Comparison of ENCODE assay signal across 14 cellular contexts in the genomic region with DNA sequence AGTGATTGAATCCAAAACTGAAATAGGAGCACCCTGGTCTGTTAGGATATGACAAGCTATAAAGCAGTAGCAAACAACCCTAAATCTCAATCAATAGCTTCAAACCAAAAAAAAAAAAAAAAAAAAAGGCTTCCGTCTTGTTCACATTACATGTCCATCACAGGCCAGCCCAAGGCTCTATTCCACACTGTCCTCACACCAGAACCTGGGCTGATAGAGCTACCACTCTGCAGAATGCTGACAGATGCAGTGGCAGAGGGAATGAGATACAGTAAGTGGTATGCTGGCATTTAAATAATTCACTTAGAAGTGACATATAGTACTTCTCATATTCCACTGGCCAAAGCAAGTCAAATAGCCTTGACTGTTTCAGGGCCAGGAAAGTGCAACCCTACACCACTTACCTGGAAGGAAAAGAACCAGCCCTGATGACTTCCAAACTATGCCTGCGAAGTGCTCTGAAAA. TPM values are rescaled to one million over a fixed set of nuclear protein-coding genes. Genes with fewer than 3 reads are reported as not detected.
A peak's percentile ranks its signal among the peaks of the same experiment; 100 is the strongest.
DNase-seq lines count a peak whose midpoint lies in the region; ATAC-seq, FAIRE-seq and TF ChIP-seq lines count a peak whose summit lies in the region.
"Had no signal": no experiment of that assay in that cellular context is flagged by ENCODE, and none has a peak within 500 bp of the region (broad histone marks: within the 10 kb centered on the region; RNA-seq: fewer than 3 reads in every experiment).

No MANE protein-coding gene starts in this region.

- 95% methylated on average over 2 of the region's 2 CpGs for WGBS in suprapubic skin

- H3K4me1 ChIP-seq in suprapubic skin = peaks cover 24% of the 10 kb centered on the region

- H3K36me3 Mint-ChIP-seq in activated T-cell treated with anti-CD3 and anti-CD28 coated beads, Interleukin-2, amount 50 U/mL, for 24 hours (ENCODE audit: low read depth) = peaks cover 73% of the 10 kb centered on the region
- peaks cover 13% of the 10 kb centered on the region for H3K36me3 Mint-ChIP-seq in IgD-negative memory B cell
- peaks cover 46% of the 10 kb centered on the region for H3K36me3 Mint-ChIP-seq in activated naive CD8-positive, alpha-beta T cell treated with anti-CD3 and anti-CD28 coated beads, Interleukin-2, amount 50 U/mL, for 24 hours (ENCODE audit: low read depth)
- H3K36me3 Mint-ChIP-seq in stimulated activated naive B cell treated with anti-CD40 and anti-IgM and Interleukin-4, amounts not matched to agents 10 μg/mL and 1 μg/mL and 100 μg/mL, for 72 hours = peaks cover 16 to 25% of the 10 kb centered on the region in 2 donors

- H3K27ac Mint-ChIP-seq in activated T-cell treated with anti-CD3 and anti-CD28 coated beads, Interleukin-2, amount 50 U/mL, for 24 hours = peak overlapping the region; percentile 97
- H3K27ac Mint-ChIP-seq in IgD-negative memory B cell = peak overlapping the region in 1 of 3 donors; percentile 61
- H3K27ac Mint-ChIP-seq in activated naive CD8-positive, alpha-beta T cell treated with anti-CD3 and anti-CD28 coated beads, Interleukin-2, amount 50 U/mL, for 24 hours = peak overlapping the region; percentile 94
- peak overlapping the region; percentile 92 for H3K27ac Mint-ChIP-seq in stimulated activated naive B cell treated with anti-CD40 and anti-IgM and Interleukin-4, amounts not matched to agents 10 μg/mL and 1 μg/mL and 100 μg/mL, for 72 hours
- H3K27ac Mint-ChIP-seq: type B pancreatic cell had no signal

- no peak for TF ChIP-seq POLR2A in suprapubic skin (IDR thresholded peaks at IDR 0.05)

- no peak for TF ChIP-seq EP300 in suprapubic skin (IDR thresholded peaks at IDR 0.05)

- DNase-seq in activated T-cell treated with anti-CD3 and anti-CD28 coated beads, Interleukin-2, amount 50 U/mL, for 24 hours = peak; percentile 53
- DNase-seq in activated T-cell treated with anti-CD3 and anti-CD28 coated beads for 4 hours (no peak), suprapubic skin (ENCODE audit: low spot score in 2 of 2) (no peak), RCC 7860 (ENCODE audit: low spot score) (no peak)
- DNase-seq in activated naive CD8-positive, alpha-beta T cell treated with anti-CD3 and anti-CD28 coated beads, Interleukin-2, amount 50 U/mL, for 24 hours = no peak
- DNase-seq in stimulated activated naive B cell treated with anti-CD40 and anti-IgM and Interleukin-4, amounts not matched to agents 10 μg/mL and 1 μg/mL and 100 μg/mL, for 72 hours = no peak
- DNase-seq: effector memory CD8-positive, alpha-beta T cell; foreskin keratinocyte; NCI-H2171 had no signal

- peaks cover 82% of the 10 kb centered on the region for H3K4me1 Mint-ChIP-seq in activated T-cell treated with anti-CD3 and anti-CD28 coated beads, Interleukin-2, amount 50 U/mL, for 24 hours (ENCODE audit: low read depth)
- peaks cover 63 to 70% (median 65%) of the 10 kb centered on the region in 3 donors for H3K4me1 Mint-ChIP-seq in IgD-negative memory B cell
- peaks cover 87% of the 10 kb centered on the region for H3K4me1 Mint-ChIP-seq in activated naive CD8-positive, alpha-beta T cell treated with anti-CD3 and anti-CD28 coated beads, Interleukin-2, amount 50 U/mL, for 24 hours
- H3K4me1 Mint-ChIP-seq in stimulated activated naive B cell treated with anti-CD40 and anti-IgM and Interleukin-4, amounts not matched to agents 10 μg/mL and 1 μg/mL and 100 μg/mL, for 72 hours = peaks cover 47 to 86% of the 10 kb centered on the region in 2 donors

- no peaks in the 10 kb centered on the region for H3K36me3 ChIP-seq in suprapubic skin

- TF ChIP-seq CTCF in suprapubic skin (IDR thresholded peaks at IDR 0.05) = no peak

- H3K4me3 Mint-ChIP-seq in activated T-cell treated with anti-CD3 and anti-CD28 coated beads, Interleukin-2, amount 50 U/mL, for 24 hours = peak overlapping the region; percentile 66
- peak overlapping the region in 3 of 4 donors; percentile 46 to 55 (median 50) for H3K4me3 Mint-ChIP-seq in IgD-negative memory B cell
- H3K4me3 Mint-ChIP-seq in activated naive CD8-positive, alpha-beta T cell treated with anti-CD3 and anti-CD28 coated beads, Interleukin-2, amount 50 U/mL, for 24 hours = peak overlapping the region; percentile 75
- peak overlapping the region; percentile 8 to 29 for H3K4me3 Mint-ChIP-seq in stimulated activated naive B cell treated with anti-CD40 and anti-IgM and Interleukin-4, amounts not matched to agents 10 μg/mL and 1 μg/mL and 100 μg/mL, for 72 hours
- H3K4me3 Mint-ChIP-seq: effector memory CD8-positive, alpha-beta T cell; type B pancreatic cell had no signal

- H3K9me3 Mint-ChIP-seq in activated T-cell treated with anti-CD3 and anti-CD28 coated beads, Interleukin-2, amount 50 U/mL, for 24 hours = peaks cover 14% of the 10 kb centered on the region
- peaks cover 0 to 4% (median 1%) of the 10 kb centered on the region in 3 donors for H3K9me3 Mint-ChIP-seq in IgD-negative memory B cell
- H3K9me3 Mint-ChIP-seq in activated naive CD8-positive, alpha-beta T cell treated with anti-CD3 and anti-CD28 coated beads, Interleukin-2, amount 50 U/mL, for 24 hours = peaks cover 22% of the 10 kb centered on the region
- H3K9me3 Mint-ChIP-seq in stimulated activated naive B cell treated with anti-CD40 and anti-IgM and Interleukin-4, amounts not matched to agents 10 μg/mL and 1 μg/mL and 100 μg/mL, for 72 hours = peaks cover 0 to 5% of the 10 kb centered on the region in 2 donors
- H3K9me3 Mint-ChIP-seq: effector memory CD8-positive, alpha-beta T cell; type B pancreatic cell had no signal

- H3K27ac ChIP-seq in suprapubic skin = no peak overlapping the region
- H3K27ac ChIP-seq: foreskin keratinocyte, VCaP had no signal

- H3K27me3 Mint-ChIP-seq in activated T-cell treated with anti-CD3 and anti-CD28 coated beads, Interleukin-2, amount 50 U/mL, for 24 hours = no peaks in the 10 kb centered on the region
- no peaks in the 10 kb centered on the region for H3K27me3 Mint-ChIP-seq in IgD-negative memory B cell
- no peaks in the 10 kb centered on the region for H3K27me3 Mint-ChIP-seq in activated naive CD8-positive, alpha-beta T cell treated with anti-CD3 and anti-CD28 coated beads, Interleukin-2, amount 50 U/mL, for 24 hours
- no peaks in the 10 kb centered on the region for H3K27me3 Mint-ChIP-seq in stimulated activated naive B cell treated with anti-CD40 and anti-IgM and Interleukin-4, amounts not matched to agents 10 μg/mL and 1 μg/mL and 100 μg/mL, for 72 hours

- H3K4me3 ChIP-seq in suprapubic skin = no peak overlapping the region

- no peaks in the 10 kb centered on the region for H3K27me3 ChIP-seq in suprapubic skin
- H3K27me3 ChIP-seq: foreskin keratinocyte had no signal

- peak; percentile 1 for ATAC-seq in activated naive CD8-positive, alpha-beta T cell treated with anti-CD3 and anti-CD28 coated beads, Interleukin-2, amount 50 U/mL, for 24 hours
- peak; percentile 2 to 3 for ATAC-seq in stimulated activated naive B cell treated with anti-CD40 and anti-IgM and Interleukin-4, amounts not matched to agents 10 μg/mL and 1 μg/mL and 100 μg/mL, for 72 hours (replicated peaks)
- ATAC-seq in HG02588 (IDR thresholded peaks at IDR 0.05; ENCODE audit: unreplicated experiment) = no peak
- ATAC-seq: foreskin keratinocyte had no signal

- H3K9me3 ChIP-seq in suprapubic skin = no peaks in the 10 kb centered on the region

- no peak for FAIRE-seq in RCC 7860 (lab: Jason Lieb, UNC)
- FAIRE-seq: bronchial epithelial cell had no signal

RNA-seq across cellular contexts. Expression of gene CDCA7L, which starts 5.8 kb away (rescaled TPM):
- polyA plus RNA-seq in IgD-negative memory B cell = 128 TPM
- total RNA-seq in suprapubic skin = 100 to 1,000 TPM in 1 of 4 donors, 10 to 100 TPM in 3; 26.2 to 138 (median 44.0) TPM

Comparison
In these comparisons a context has a peak if more than half of its experiments do, and no peak if none do; other contexts are left out.
1. H3K4me3 Mint-ChIP-seq: peak in every context shown above with its lines; median percentile 75 in activated naive CD8-positive, alpha-beta T cell treated with anti-CD3 and anti-CD28 coated beads, Interleukin-2, amount 50 U/mL, for 24 hours; 66 in activated T-cell treated with anti-CD3 and anti-CD28 coated beads, Interleukin-2, amount 50 U/mL, for 24 hours; 50 in IgD-negative memory B cell; 18 in stimulated activated naive B cell treated with anti-CD40 and anti-IgM and Interleukin-4, amounts not matched to agents 10 μg/mL and 1 μg/mL and 100 μg/mL, for 72 hours.